Comparison of ENCODE assay signal across 13 cellular contexts in the genomic region with DNA sequence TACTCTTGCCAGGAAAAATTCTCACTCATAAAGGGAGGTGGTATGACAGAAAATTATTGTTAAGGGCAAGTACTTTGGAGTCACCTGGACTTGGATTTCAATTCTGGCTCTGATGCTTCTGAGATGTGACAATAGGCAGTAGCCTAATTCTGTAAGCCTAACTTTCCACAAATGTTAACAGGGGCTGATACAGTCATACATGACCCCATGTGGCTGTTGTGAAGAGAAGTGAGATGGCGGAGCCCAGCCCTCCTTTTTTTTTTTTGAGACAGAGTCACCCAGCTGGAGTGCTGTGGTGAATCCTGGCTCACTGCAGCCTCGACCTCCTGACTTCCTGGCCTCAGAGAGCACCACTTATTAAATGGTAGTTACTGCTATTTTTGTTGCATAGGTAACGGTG. TPM values are rescaled to one million over a fixed set of nuclear protein-coding genes. Genes with fewer than 3 reads are reported as not detected.
DNase-seq lines count a peak whose midpoint lies in the region; ATAC-seq and TF ChIP-seq lines count a peak whose summit lies in the region.
"Had no signal": no experiment of that assay in that cellular context is flagged by ENCODE, and none has a peak within 500 bp of the region (broad histone marks: within the 10 kb centered on the region; RNA-seq: fewer than 3 reads in every experiment).

No MANE protein-coding gene starts in this region.

- 75% methylated on average over 3 of the region's 3 CpGs for WGBS in mammary epithelial cell (ENCODE audit: low coverage, missing lambda C conversion rate)
- 81% methylated on average over 3 of the region's 3 CpGs for WGBS in suprapubic skin
- 81 to 86% methylated on average over 3 of the region's 3 CpGs for WGBS in testis, 2 donors

- H3K36me3 ChIP-seq in Loucy (ENCODE audit: insufficient read depth, low read length) (no peaks in the 10 kb centered on the region), mammary epithelial cell (ENCODE audit: insufficient read depth, low read length) (no peaks in the 10 kb centered on the region), suprapubic skin (no peaks in the 10 kb centered on the region), testis (ENCODE audit: low read depth, missing control alignments) (no peaks in the 10 kb centered on the region)

- H3F3A ChIP-seq in Loucy (ENCODE audit: low read depth), result peaks cover 5% of the 10 kb centered on the region; the same call in 1 of the 2 replicates

- CTCF ChIA-PET in activated naive CD4-positive, alpha-beta T cell treated with anti-CD3 and anti-CD28 coated beads, Interleukin-2, amount 10 ng/mL, durations not matched to agents 7 days and 5 days (lab: Charles Lee), result no interaction called here
- CTCF ChIA-PET in mammary epithelial cell (lab: Charles Lee; ENCODE audit: low non-redundant PET), result no interaction called here
- CTCF ChIA-PET in WTC11 (lab: Charles Lee), result no interaction called here

- H3K36me3 Mint-ChIP-seq in activated naive CD4-positive, alpha-beta T cell treated with anti-CD3 and anti-CD28 coated beads, Interleukin-2, amount 50 U/mL, for 72 hours, result peaks cover 17 to 27% of the 10 kb centered on the region in 2 donors
- H3K36me3 Mint-ChIP-seq in activated naive CD4-positive, alpha-beta T cell treated with anti-CD3 and anti-CD28 coated beads, Interleukin-2, amount 10 ng/mL, durations not matched to agents 7 days and 5 days, result peaks cover 13% of the 10 kb centered on the region
- H3K36me3 Mint-ChIP-seq in WTC11, result peaks cover 6% of the 10 kb centered on the region; the same call in 1 of the 2 replicates

- H2AFZ ChIP-seq in Loucy (ENCODE audit: low read length) (peak overlapping the region; percentile 60), mammary epithelial cell (ENCODE audit: low read depth, low read length) (peak overlapping the region; percentile 4)

- H3K27ac Mint-ChIP-seq in activated naive CD4-positive, alpha-beta T cell treated with anti-CD3 and anti-CD28 coated beads, Interleukin-2, amount 50 U/mL, for 72 hours, result no peak overlapping the region
- H3K27ac Mint-ChIP-seq in activated naive CD4-positive, alpha-beta T cell treated with anti-CD3 and anti-CD28 coated beads, Interleukin-2, amount 10 ng/mL, durations not matched to agents 7 days and 5 days, result no peak overlapping the region
- no peak overlapping the region for H3K27ac Mint-ChIP-seq in WTC11

- POLR2A ChIA-PET in WTC11 (lab: Charles Lee), result no interaction called here

- H3K27ac ChIP-seq in mammary epithelial cell (ENCODE audit: insufficient read depth, low read depth, low read length) (peak overlapping the region; percentile 86), suprapubic skin (peak overlapping the region; percentile 12), testis (no peak overlapping the region)

- no peak overlapping the region for H3K4me3 ChIP-seq in Loucy (ENCODE audit: low read length, poor library complexity, severe bottlenecking)
- no peak overlapping the region for H3K4me3 ChIP-seq in mammary epithelial cell (replicated peaks in 1 of 3; ENCODE audit: insufficient read depth in 1 of 3, low read depth in 2 of 3, low read length in 3 of 3)
- no peak overlapping the region for H3K4me3 ChIP-seq in suprapubic skin
- H3K4me3 ChIP-seq in testis, result no peak overlapping the region
- H3K4me3 ChIP-seq: K562 had no signal

- no TSS peak for BruUV-seq in mammary epithelial cell (replicated peaks; lab: Mats Ljungman, UMichigan)

- H3K4me1 Mint-ChIP-seq in activated naive CD4-positive, alpha-beta T cell treated with anti-CD3 and anti-CD28 coated beads, Interleukin-2, amount 10 ng/mL, durations not matched to agents 7 days and 5 days, result peaks cover 19% of the 10 kb centered on the region
- H3K4me1 Mint-ChIP-seq in WTC11, result peaks cover 13% of the 10 kb centered on the region

- H3K27me3 ChIP-seq in Loucy (ENCODE audit: insufficient read depth, low read length, poor library complexity, severe bottlenecking), result no peaks in the 10 kb centered on the region
- H3K27me3 ChIP-seq in mammary epithelial cell (ENCODE audit: insufficient read depth, low read length), result no peaks in the 10 kb centered on the region
- H3K27me3 ChIP-seq in suprapubic skin, result no peaks in the 10 kb centered on the region
- H3K27me3 ChIP-seq in testis, result no peaks in the 10 kb centered on the region

- in situ Hi-C loops in mammary epithelial cell (cut with MboI; ENCODE audit: low sequenced_read_pairs in 2 of 2), result no loop called here

- DNase-seq in activated naive CD4-positive, alpha-beta T cell treated with anti-CD3 and anti-CD28 coated beads, Interleukin-2, amount 50 U/mL, for 72 hours (ENCODE audit: low spot score in 2 of 2), result no peak
- no peak for DNase-seq in activated naive CD4-positive, alpha-beta T cell treated with anti-CD3 and anti-CD28 coated beads, Interleukin-2, amount 10 ng/mL, durations not matched to agents 7 days and 5 days
- DNase-seq in mammary epithelial cell, result no peak
- no peak for DNase-seq in suprapubic skin (ENCODE audit: low spot score in 2 of 2)
- no peak for DNase-seq in WTC11 (ENCODE audit: low spot score)
- DNase-seq in testis, result no peak
- DNase-seq: Calu3; CD4-positive, alpha-beta memory T cell; NCI-H1694 treated with DMSO at 0.1 percent for 48 hours; OCI-M1; SIG-M5 had no signal

- no peak overlapping the region for H3K4me3 Mint-ChIP-seq in activated naive CD4-positive, alpha-beta T cell treated with anti-CD3 and anti-CD28 coated beads, Interleukin-2, amount 10 ng/mL, durations not matched to agents 7 days and 5 days
- H3K4me3 Mint-ChIP-seq in WTC11, result no peak overlapping the region

- H4K20me1 ChIP-seq in Loucy (ENCODE audit: insufficient read depth, low read length, poor library complexity, severe bottlenecking), result no peaks in the 10 kb centered on the region
- no peaks in the 10 kb centered on the region for H4K20me1 ChIP-seq in mammary epithelial cell (ENCODE audit: insufficient read depth, low read length)

- peaks cover 7 to 19% of the 10 kb centered on the region in 2 donors for H3K9me3 Mint-ChIP-seq in activated naive CD4-positive, alpha-beta T cell treated with anti-CD3 and anti-CD28 coated beads, Interleukin-2, amount 50 U/mL, for 72 hours
- peaks cover 13% of the 10 kb centered on the region for H3K9me3 Mint-ChIP-seq in activated naive CD4-positive, alpha-beta T cell treated with anti-CD3 and anti-CD28 coated beads, Interleukin-2, amount 10 ng/mL, durations not matched to agents 7 days and 5 days
- peaks cover 21% of the 10 kb centered on the region for H3K9me3 Mint-ChIP-seq in WTC11

- H3K4me1 ChIP-seq in Loucy (ENCODE audit: insufficient read depth, low read length, poor library complexity, severe bottlenecking) (peaks cover 18% of the 10 kb centered on the region), mammary epithelial cell (ENCODE audit: insufficient read depth, low read length) (peaks cover 21% of the 10 kb centered on the region), suprapubic skin (peaks cover 10% of the 10 kb centered on the region), testis (peaks cover 10% of the 10 kb centered on the region)

- no peaks in the 10 kb centered on the region for H3K27me3 Mint-ChIP-seq in activated naive CD4-positive, alpha-beta T cell treated with anti-CD3 and anti-CD28 coated beads, Interleukin-2, amount 10 ng/mL, durations not matched to agents 7 days and 5 days
- H3K27me3 Mint-ChIP-seq in WTC11 (ENCODE audit: low read depth), result peaks cover 5% of the 10 kb centered on the region; the same call in 1 of the 2 replicates
- H3K27me3 Mint-ChIP-seq: CD4-positive, alpha-beta memory T cell had no signal

- no peak for TF ChIP-seq CTCF in Loucy (conservative IDR thresholded peaks at IDR 0.05; ENCODE audit: low read length)
- TF ChIP-seq CTCF in mammary epithelial cell (conservative IDR thresholded peaks at IDR 0.05 in 1 of 2, IDR thresholded peaks at IDR 0.05 in 1 of 2; ENCODE audit: extremely low read depth in 1 of 2, insufficient read depth in 1 of 2, low read depth in 1 of 2, low read length in 2 of 2), result no peak
- TF ChIP-seq CTCF in suprapubic skin (IDR thresholded peaks at IDR 0.05), result no peak
- TF ChIP-seq CTCF in WTC11 (IDR thresholded peaks at IDR 0.05), result no peak
- no peak for TF ChIP-seq CTCF in testis (IDR thresholded peaks at IDR 0.05)

- H3K4me2 ChIP-seq in Loucy (ENCODE audit: low read depth, low read length, poor library complexity, severe bottlenecking), result peak overlapping the region; percentile 6
- H3K4me2 ChIP-seq in mammary epithelial cell (ENCODE audit: insufficient read depth, low read depth, low read length), result peak overlapping the region; percentile 32

- H3K9ac ChIP-seq in Loucy (ENCODE audit: low read depth, low read length, poor library complexity, severe bottlenecking) (no peak overlapping the region), mammary epithelial cell (ENCODE audit: insufficient read depth, low read length) (peak overlapping the region; percentile 3)

- intact Hi-C loops in mammary epithelial cell (cut with micrococcal nuclease) (loop anchor here (2.0 to 5.0 kb wide), 2 partner anchors 14 to 1021 kb away; a partner anchor contains a TSS), testis (cut with DNase I; ENCODE audit: low total_unique reads) (no loop called here)

- no peaks in the 10 kb centered on the region for H3K9me2 ChIP-seq in Loucy (replicated peaks; ENCODE audit: low read depth, low read length)

- H3K79me2 ChIP-seq in Loucy (ENCODE audit: insufficient read depth, low read length) (no peaks in the 10 kb centered on the region), mammary epithelial cell (ENCODE audit: insufficient read depth, low read length) (peaks cover 5% of the 10 kb centered on the region)

- no peak for TF ChIP-seq EP300 in suprapubic skin (IDR thresholded peaks at IDR 0.05)

- no peak for TF ChIP-seq POLR2A in suprapubic skin (IDR thresholded peaks at IDR 0.05)
- no peak for TF ChIP-seq POLR2A in testis (IDR thresholded peaks at IDR 0.05)

- ATAC-seq in activated naive CD4-positive, alpha-beta T cell treated with anti-CD3 and anti-CD28 coated beads, Interleukin-2, amount 50 U/mL, for 72 hours, result peak; percentile 39 to 54
- no peak for ATAC-seq in WTC11
- ATAC-seq: K562 had no signal

- no peaks in the 10 kb centered on the region for H3K9me3 ChIP-seq in Loucy (ENCODE audit: insufficient read depth, low read depth, low read length)
- H3K9me3 ChIP-seq in mammary epithelial cell (replicated peaks; ENCODE audit: insufficient read depth, low read length), result no peaks in the 10 kb centered on the region
- H3K9me3 ChIP-seq in suprapubic skin, result no peaks in the 10 kb centered on the region
- H3K9me3 ChIP-seq in testis, result no peaks in the 10 kb centered on the region

- dilution Hi-C loops in mammary epithelial cell (cut with HindIII; ENCODE audit: low sequenced_read_pairs), result loop anchor here (5.0 kb wide), 2 partner anchors 71 to 96 kb away; no protein-coding TSS in a partner anchor

RNA-seq across cellular contexts. Expression of a gene that starts 54.4 kb away (rescaled TPM):
- 10 to 100 TPM; 52.7 to 56.8 TPM for total RNA-seq in activated naive CD4-positive, alpha-beta T cell treated with anti-CD3 and anti-CD28 coated beads, Interleukin-2, amount 50 U/mL, for 72 hours
- 10 to 100 TPM; 22.0 to 23.3 TPM for total RNA-seq in mammary epithelial cell
- polyA plus RNA-seq in mammary epithelial cell, result 24.1 TPM
- polyA minus RNA-seq in mammary epithelial cell, result 31.3 TPM
- total RNA-seq in suprapubic skin, result 10 to 100 TPM; 27.9 to 38.7 (median 29.9) TPM
- 9.3 to 11.8 TPM (median 11.3 TPM) in 3 replicates for total RNA-seq in WTC11 (2021)
- 10 to 100 TPM; 16.1 to 22.3 TPM for total RNA-seq in testis
- polyA plus RNA-seq in testis (ENCODE audit: insufficient read depth, low read depth, low replicate concordance), result 13.0 TPM

Comparison
In these comparisons a context has a peak if more than half of its experiments do, and no peak if none do; other contexts are left out.
1. H3K27ac ChIP-seq: peak in mammary epithelial cell (single experiment) and suprapubic skin (single experiment); none in testis (0 of 2).